16 cellular contexts compared by ENCODE assay signal in the genomic region with DNA sequence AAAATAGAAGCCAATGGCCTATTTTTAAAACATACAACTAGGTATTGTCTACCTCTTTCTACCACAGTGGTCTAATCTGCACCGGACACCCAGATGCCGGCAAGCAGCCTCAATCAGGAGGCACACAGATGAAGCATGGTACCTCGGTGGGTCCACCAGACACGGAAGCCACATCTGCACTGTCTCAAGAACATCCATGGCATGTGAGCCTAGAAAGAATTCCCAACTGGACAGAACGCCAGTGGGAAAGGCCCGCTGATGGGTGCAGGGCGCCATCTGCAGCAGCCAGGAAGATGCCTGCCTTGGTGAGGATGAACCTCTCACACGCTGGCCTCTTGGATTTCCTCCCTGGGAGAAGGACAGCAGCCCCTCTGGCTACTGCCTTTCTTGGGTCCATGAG.
DNase-seq lines count a peak whose midpoint lies in the region; ATAC-seq, FAIRE-seq and TF ChIP-seq lines count a peak whose summit lies in the region.
"Had no signal": no experiment of that assay in that cellular context is flagged by ENCODE, and none has a peak within 500 bp of the region (broad histone marks: within the 10 kb centered on the region; RNA-seq: fewer than 3 reads in every experiment).

No MANE protein-coding gene starts in this region.

- H3K27ac ChIP-seq in duodenal mucosa (ENCODE audit: low read depth, low read length) (peak overlapping the region; percentile 60), ovary (peak overlapping the region; percentile 81 to 94), upper lobe of right lung (peak overlapping the region; percentile 91), OCI-LY7 (ENCODE audit: low read depth, low read length, poor library complexity, severe bottlenecking) (no peak overlapping the region)

- H3K4me1 ChIP-seq in duodenal mucosa (ENCODE audit: control insufficient read depth in 1 of 2, insufficient read depth in 2 of 2, low read length in 2 of 2), result peaks cover 67 to 70% of the 10 kb centered on the region in 2 donors
- H3K4me1 ChIP-seq in ovary (ENCODE audit: insufficient read depth), result peaks cover 64% of the 10 kb centered on the region
- peaks cover 48% of the 10 kb centered on the region for H3K4me1 ChIP-seq in upper lobe of right lung
- H3K4me1 ChIP-seq in OCI-LY7 (ENCODE audit: insufficient read depth, low read length, poor library complexity, severe bottlenecking), result peaks cover 12% of the 10 kb centered on the region

- H3K36me3 ChIP-seq in duodenal mucosa (ENCODE audit: control insufficient read depth in 1 of 2, insufficient read depth in 2 of 2, low read length in 2 of 2), result peaks cover 0 to 8% of the 10 kb centered on the region in 2 donors
- no peaks in the 10 kb centered on the region for H3K36me3 ChIP-seq in ovary
- no peaks in the 10 kb centered on the region for H3K36me3 ChIP-seq in upper lobe of right lung
- H3K36me3 ChIP-seq in OCI-LY7 (ENCODE audit: insufficient read depth, low read length), result no peaks in the 10 kb centered on the region

- WGBS in ovary, 3 donors, result 85 to 91% (median 88%) methylated on average over 7 to 8 of the region's 8 CpGs

- TF ChIP-seq CTCF in ovary (IDR thresholded peaks at IDR 0.05), result no peak
- no peak for TF ChIP-seq CTCF in upper lobe of right lung (IDR thresholded peaks at IDR 0.05)
- TF ChIP-seq CTCF in OCI-LY7 (conservative IDR thresholded peaks at IDR 0.05; ENCODE audit: low read length), result no peak

- no peaks in the 10 kb centered on the region for H3K27me3 ChIP-seq in duodenal mucosa (ENCODE audit: control insufficient read depth in 1 of 2, insufficient read depth in 2 of 2, low read length in 2 of 2)
- no peaks in the 10 kb centered on the region for H3K27me3 ChIP-seq in ovary
- H3K27me3 ChIP-seq in upper lobe of right lung, result no peaks in the 10 kb centered on the region

- peaks cover 7% of the 10 kb centered on the region; the same call in 1 of the 2 replicates for H4K20me1 ChIP-seq in OCI-LY7 (ENCODE audit: insufficient read depth, low read length)

- peaks cover 34% of the 10 kb centered on the region for H3K36me3 Mint-ChIP-seq in activated naive CD4-positive, alpha-beta T cell treated with anti-CD3 and anti-CD28 coated beads, Interleukin-2, amount 10 ng/mL, durations not matched to agents 7 days and 5 days

- no peak overlapping the region for H2AFZ ChIP-seq in OCI-LY7 (ENCODE audit: low read length)

- no peak for TF ChIP-seq POLR2A in ovary (IDR thresholded peaks at IDR 0.05)

- no peaks in the 10 kb centered on the region for H3K9me2 ChIP-seq in OCI-LY7 (ENCODE audit: insufficient read depth, low read length)

- H3K27me3 Mint-ChIP-seq in activated naive CD4-positive, alpha-beta T cell treated with anti-CD3 and anti-CD28 coated beads, Interleukin-2, amount 10 ng/mL, durations not matched to agents 7 days and 5 days, result no peaks in the 10 kb centered on the region

- CTCF ChIA-PET in activated naive CD4-positive, alpha-beta T cell treated with anti-CD3 and anti-CD28 coated beads, Interleukin-2, amount 10 ng/mL, durations not matched to agents 7 days and 5 days (lab: Charles Lee), result interaction anchor here (1.2 kb wide), 1 partner anchor 11 kb away, joined by 3 read pairs; no protein-coding TSS in a partner anchor
- CTCF ChIA-PET in OCI-LY7 (lab: Charles Lee; ENCODE audit: unreplicated experiment), result no interaction called here

- H3K4me3 Mint-ChIP-seq in activated naive CD4-positive, alpha-beta T cell treated with anti-CD3 and anti-CD28 coated beads, Interleukin-2, amount 10 ng/mL, durations not matched to agents 7 days and 5 days, result no peak overlapping the region
- H3K4me3 Mint-ChIP-seq: immature natural killer cell had no signal

- H3K79me2 ChIP-seq in OCI-LY7 (ENCODE audit: insufficient read depth, low read depth, low read length), result no peaks in the 10 kb centered on the region

- peaks cover 92% of the 10 kb centered on the region for H3K4me1 Mint-ChIP-seq in activated naive CD4-positive, alpha-beta T cell treated with anti-CD3 and anti-CD28 coated beads, Interleukin-2, amount 10 ng/mL, durations not matched to agents 7 days and 5 days

- BruUV-seq in OCI-LY7 (replicated peaks; lab: Mats Ljungman, UMichigan), result no TSS peak

- no peaks in the 10 kb centered on the region for H3K9me3 ChIP-seq in duodenal mucosa (ENCODE audit: control insufficient read depth in 1 of 2, low read length in 2 of 2)
- no peaks in the 10 kb centered on the region for H3K9me3 ChIP-seq in ovary
- no peaks in the 10 kb centered on the region for H3K9me3 ChIP-seq in upper lobe of right lung
- H3K9me3 ChIP-seq in OCI-LY7 (ENCODE audit: low read length), result no peaks in the 10 kb centered on the region

- ATAC-seq in upper lobe of right lung, result no peak
- ATAC-seq: activated naive CD4-positive, alpha-beta T cell treated with anti-CD3 and anti-CD28 coated beads, Interleukin-2, amount 50 U/mL, for 72 hours; stimulated activated naive CD8-positive, alpha-beta T cell treated with anti-CD3 and anti-CD28 coated beads, Interleukin-15, Interleukin-2, amounts not matched to agents 100 U/mL and 50 U/mL, for 24 hours had no signal

- no peak for DNase-seq in activated naive CD4-positive, alpha-beta T cell treated with anti-CD3 and anti-CD28 coated beads, Interleukin-2, amount 10 ng/mL, durations not matched to agents 7 days and 5 days
- DNase-seq in activated naive CD4-positive, alpha-beta T cell treated with Interleukin-2 at 50 U/mL for 16 hours, result no peak
- DNase-seq in ovary (no peak), upper lobe of right lung (no peak), urothelium cell line (ENCODE audit: low spot score) (no peak), OCI-LY7 (ENCODE audit: low spot score) (no peak)
- DNase-seq in activated CD8-positive, alpha-beta memory T cell treated with anti-CD3 and anti-CD28 coated beads for 24 hours, result no peak
- DNase-seq: cortex of kidney; immature natural killer cell; Kasumi-1; NCI-H187 treated with DMSO at 0.1 percent for 48 hours; NCI-H526 treated with DMSO at 0.1 percent for 48 hours; stimulated activated naive CD8-positive, alpha-beta T cell treated with anti-CD3 and anti-CD28 coated beads, Interleukin-15, Interleukin-2, amounts not matched to agents 100 U/mL and 50 U/mL, for 24 hours had no signal

- H3K27ac Mint-ChIP-seq in activated naive CD4-positive, alpha-beta T cell treated with anti-CD3 and anti-CD28 coated beads, Interleukin-2, amount 10 ng/mL, durations not matched to agents 7 days and 5 days, result peak overlapping the region; percentile 95

- FAIRE-seq in urothelium cell line (lab: Jason Lieb, UNC), result no peak
- FAIRE-seq: GM18507 had no signal

- H3K4me3 ChIP-seq in duodenal mucosa (ENCODE audit: low read depth in 1 of 2, low read length in 2 of 2) (no peak overlapping the region), ovary (no peak overlapping the region), upper lobe of right lung (no peak overlapping the region), OCI-LY7 (ENCODE audit: low read depth, low read length, poor library complexity, severe bottlenecking) (no peak overlapping the region)

- TF ChIP-seq EP300 in ovary (IDR thresholded peaks at IDR 0.05), result no peak

- POLR2A ChIA-PET in OCI-LY7 (lab: Charles Lee), result no interaction called here

- intact Hi-C loops in ovary (cut with DNase I), result loop anchor here (5.0 to 10.0 kb wide), 5 partner anchors 33 to 205 kb away; a partner anchor contains a TSS
- intact Hi-C loops in upper lobe of right lung (cut with DNase I), result no loop called here
- intact Hi-C loops in OCI-LY7 (cut with micrococcal nuclease; ENCODE audit: unreplicated experiment), result no loop called here

- no peak overlapping the region for H3K9ac ChIP-seq in duodenal mucosa (ENCODE audit: low read depth in 1 of 2, low read length in 2 of 2)

- no peak overlapping the region for H3K4me2 ChIP-seq in OCI-LY7 (ENCODE audit: low read length)

- H3K9me3 Mint-ChIP-seq in activated naive CD4-positive, alpha-beta T cell treated with anti-CD3 and anti-CD28 coated beads, Interleukin-2, amount 10 ng/mL, durations not matched to agents 7 days and 5 days, result no peaks in the 10 kb centered on the region
- H3K9me3 Mint-ChIP-seq: activated naive CD4-positive, alpha-beta T cell treated with anti-CD3 and anti-CD28 coated beads, Interleukin-2, amount 50 U/mL, for 72 hours; immature natural killer cell had no signal

Comparison
In these comparisons a context has a peak if more than half of its experiments do, and no peak if none do; other contexts are left out.
1. intact Hi-C loops: an anchor here in ovary (5.0 to 10.0 kb wide); none called in upper lobe of right lung and OCI-LY7.